Comparison of ENCODE assay signal across 8 cellular contexts in genomic region chr17:10737168-10737622, GRCh38. TPM values are rescaled to one million over a fixed set of nuclear protein-coding genes. Genes with fewer than 3 reads are reported as not detected.
A peak's percentile ranks its signal among the peaks of the same experiment; 100 is the strongest.
DNase-seq lines count a peak whose midpoint lies in the region; ATAC-seq, FAIRE-seq and TF ChIP-seq lines count a peak whose summit lies in the region.

No MANE protein-coding gene starts in this region.

- H3K27ac ChIP-seq in CD8-positive, alpha-beta memory T cell (ENCODE audit: low read depth, low read length), result no peak overlapping the region
- H3K27ac ChIP-seq in H9 (ENCODE audit: insufficient read length, low read depth, low read length), result no peak overlapping the region
- no peak overlapping the region for H3K27ac ChIP-seq in Panc1 (ENCODE audit: low read length)
- peak overlapping the region; percentile 85 to 93 for H3K27ac ChIP-seq in small intestine (ENCODE audit: low read depth in 1 of 2, low read length in 1 of 2)

- no peaks in the 10 kb centered on the region for H3K23me2 ChIP-seq in H9 (ENCODE audit: insufficient read length, low read depth, low read length, poor library complexity, severe bottlenecking)

- H3K79me2 ChIP-seq in H9 (ENCODE audit: insufficient read depth, low read length), result no peaks in the 10 kb centered on the region

- POLR2A ChIA-PET in CD8-positive, alpha-beta memory T cell (lab: Charles Lee), result interaction anchor here (0.5 kb wide), 1 partner anchor 14 kb away, joined by 3 read pairs; no protein-coding TSS in a partner anchor
- POLR2A ChIA-PET in Panc1 (lab: Charles Lee), result no interaction called here

- no peak overlapping the region for H3T11ph ChIP-seq in H9 (ENCODE audit: low read length)

- H4K5ac ChIP-seq in H9 (ENCODE audit: insufficient read length, low read depth, low read length), result no peak overlapping the region

- H2BK120ac ChIP-seq in H9 (ENCODE audit: low read depth, low read length, poor library complexity, severe bottlenecking), result no peak overlapping the region

- H2AFZ ChIP-seq in H9 (ENCODE audit: low read length), result no peak overlapping the region

- H3K27me3 ChIP-seq in CD8-positive, alpha-beta memory T cell (ENCODE audit: insufficient read depth, low read length, poor library complexity, severe bottlenecking), result no peaks in the 10 kb centered on the region
- H3K27me3 ChIP-seq in H9 (ENCODE audit: insufficient read depth, low read length), result no peaks in the 10 kb centered on the region
- no peaks in the 10 kb centered on the region for H3K27me3 ChIP-seq in Panc1 (ENCODE audit: control insufficient read depth, insufficient read depth, low read length)
- no peaks in the 10 kb centered on the region for H3K27me3 ChIP-seq in small intestine (ENCODE audit: control insufficient read depth in 2 of 2, insufficient read depth in 2 of 2, low read length in 2 of 2)

- H2BK15ac ChIP-seq in H9 (ENCODE audit: low read depth, low read length), result no peak overlapping the region

- TF ChIP-seq CTCF in H9 (conservative IDR thresholded peaks at IDR 0.05) (peak; percentile 86), Panc1 (IDR thresholded peaks at IDR 0.05) (peak; percentile 85)

- peaks cover 13 to 35% of the 10 kb centered on the region in 2 donors for H3K27me3 Mint-ChIP-seq in CD8-positive, alpha-beta memory T cell
- H3K27me3 Mint-ChIP-seq in H9 (ENCODE audit: low read depth), result peaks cover 1% of the 10 kb centered on the region; the same call in 1 of the 2 replicates

- H3K4ac ChIP-seq in H9 (ENCODE audit: low read depth, low read length), result no peak overlapping the region

- no peak overlapping the region for H2BK5ac ChIP-seq in H9 (ENCODE audit: insufficient read length, low read length)

- H3K4me3 Mint-ChIP-seq in CD8-positive, alpha-beta memory T cell, result peak overlapping the region in 4 of 7 donors; percentile 14 to 46 (median 28)
- no peak overlapping the region for H3K4me3 Mint-ChIP-seq in H9

- H3K79me1 ChIP-seq in H9 (ENCODE audit: insufficient read depth, low read depth, low read length, poor library complexity, severe bottlenecking), result no peaks in the 10 kb centered on the region

- no peak overlapping the region for H3K14ac ChIP-seq in H9 (ENCODE audit: insufficient read depth, low read length)

- peaks cover 3 to 5% (median 5%) of the 10 kb centered on the region in 3 donors for H3K4me1 Mint-ChIP-seq in CD8-positive, alpha-beta memory T cell
- H3K4me1 Mint-ChIP-seq in H9, result peaks cover 13 to 17% of the 10 kb centered on the region in 2 experiments

- no TSS peak for BruUV-seq in Panc1 (replicated peaks; lab: Mats Ljungman, UMichigan)

- H3K4me2 ChIP-seq in H9 (ENCODE audit: insufficient read depth, insufficient read length, low read length), result no peak overlapping the region

- CTCF ChIA-PET in CD8-positive, alpha-beta memory T cell (lab: Charles Lee), result interaction anchor here (0.7 to 1.9 kb wide), 5 partner anchors 11 to 107 kb away, joined by 3 to 9 read pairs (median 5); no protein-coding TSS in a partner anchor
- CTCF ChIA-PET in Panc1 (lab: Charles Lee), result interaction anchor here (0.5 to 1.8 kb wide), 3 partner anchors 41 to 107 kb away, joined by 3 to 13 read pairs (median 7); no protein-coding TSS in a partner anchor

- no peak overlapping the region for H3K18ac ChIP-seq in H9 (ENCODE audit: insufficient read length, low read depth, low read length)

- peak in 1 of 5 donors; percentile 46 for DNase-seq in CD8-positive, alpha-beta memory T cell
- DNase-seq in H9 (peak; percentile 75), Panc1 (ENCODE audit: low read depth, low spot score) (peak; percentile 42), astrocyte of the hippocampus (ENCODE audit: low read depth, low spot score) (peak; percentile 79), hippocampal formation (lab: John Stamatoyannopoulos, UW) (peak; percentile 26 to 37), small intestine (peak; percentile 99), cortex of kidney (lab: John Stamatoyannopoulos, UW) (no peak)

- peaks cover 7% of the 10 kb centered on the region for H3K4me1 ChIP-seq in CD8-positive, alpha-beta memory T cell (ENCODE audit: insufficient read depth, low read length)
- H3K4me1 ChIP-seq in H9 (ENCODE audit: insufficient read depth, low read length) (no peaks in the 10 kb centered on the region; the same call in 1 of the 2 replicates), Panc1 (ENCODE audit: control insufficient read depth, insufficient read depth, low read length) (no peaks in the 10 kb centered on the region), small intestine (ENCODE audit: control insufficient read depth in 2 of 2, insufficient read depth in 1 of 2, low read depth in 1 of 2, low read length in 1 of 2) (peaks cover 6 to 13% of the 10 kb centered on the region in 2 donors)

- intact Hi-C loops in Panc1 (cut with micrococcal nuclease; ENCODE audit: unreplicated experiment), result loop anchor here (2.0 kb wide), 1 partner anchor 108 kb away; no protein-coding TSS in a partner anchor

- no peaks in the 10 kb centered on the region for H4K20me1 ChIP-seq in H9 (ENCODE audit: control insufficient read depth, insufficient read depth, insufficient read length)

- H3K9ac ChIP-seq in H9 (ENCODE audit: extremely low read depth, insufficient read length, low read length), result no peak overlapping the region

- no peaks in the 10 kb centered on the region for H3K9me3 Mint-ChIP-seq in CD8-positive, alpha-beta memory T cell
- H3K9me3 Mint-ChIP-seq in H9, result no peaks in the 10 kb centered on the region

- no peaks in the 10 kb centered on the region for H3K36me3 Mint-ChIP-seq in CD8-positive, alpha-beta memory T cell
- peaks cover 0 to 1% (median 0%) of the 10 kb centered on the region in 3 experiments; a peak in 1 of 7 replicates for H3K36me3 Mint-ChIP-seq in H9 (ENCODE audit: insufficient read depth in 1 of 3, low read depth in 3 of 3)

- peak; percentile 64 for FAIRE-seq in small intestine (lab: Jason Lieb, UNC)

- H4K91ac ChIP-seq in H9 (ENCODE audit: insufficient read length, low read depth, low read length), result no peak overlapping the region

- H3K36me3 ChIP-seq in CD8-positive, alpha-beta memory T cell (ENCODE audit: insufficient read depth, low read length), result no peaks in the 10 kb centered on the region
- H3K36me3 ChIP-seq in Panc1 (ENCODE audit: control insufficient read depth, insufficient read depth, low read length) (no peaks in the 10 kb centered on the region), small intestine (ENCODE audit: control insufficient read depth in 2 of 2, insufficient read depth in 2 of 2, low read length in 2 of 2) (no peaks in the 10 kb centered on the region)

- H2BK20ac ChIP-seq in H9 (ENCODE audit: low read depth, low read length, poor library complexity, severe bottlenecking), result no peak overlapping the region

- H3K56ac ChIP-seq in H9 (ENCODE audit: insufficient read length, low read depth, low read length), result no peak overlapping the region

- H3K23ac ChIP-seq in H9 (ENCODE audit: insufficient read length, low read depth, low read length), result no peak overlapping the region

- peak overlapping the region in 1 of 8 donors; percentile 48 for H3K27ac Mint-ChIP-seq in CD8-positive, alpha-beta memory T cell
- no peak overlapping the region for H3K27ac Mint-ChIP-seq in H9

- H3K9me3 ChIP-seq in CD8-positive, alpha-beta memory T cell (ENCODE audit: low read length), result no peaks in the 10 kb centered on the region
- H3K9me3 ChIP-seq in H9 (ENCODE audit: control insufficient read depth, low read depth, low read length) (no peaks in the 10 kb centered on the region), Panc1 (ENCODE audit: control insufficient read depth, insufficient read depth, low read depth, low read length) (no peaks in the 10 kb centered on the region), small intestine (ENCODE audit: control insufficient read depth, low read depth) (no peaks in the 10 kb centered on the region)

- ATAC-seq in Panc1 (peak; percentile 78), GM21619 (IDR thresholded peaks at IDR 0.05; ENCODE audit: unreplicated experiment) (no peak)

- H2AK5ac ChIP-seq in H9 (ENCODE audit: insufficient read length, low read length), result no peak overlapping the region

- in situ Hi-C loops in Panc1 (cut with HindIII; ENCODE audit: low pct_unique_long_range_greater_than_20kb, low sequenced_read_pairs), result no loop called here

- no peak overlapping the region for H2BK12ac ChIP-seq in H9 (ENCODE audit: insufficient read length, low read depth, low read length)

- no peak overlapping the region for H4K8ac ChIP-seq in H9 (replicated peaks; ENCODE audit: insufficient read length, low read depth, low read length)

- no peak overlapping the region for H3K4me3 ChIP-seq in CD8-positive, alpha-beta memory T cell (ENCODE audit: low read length)
- H3K4me3 ChIP-seq in Panc1 (ENCODE audit: low read depth in 2 of 2, low read length in 2 of 2) (no peak overlapping the region), small intestine (ENCODE audit: low read depth in 1 of 2, low read length in 2 of 2) (no peak overlapping the region)

- no CpG with 5 or more reads among the region's 6 CpGs for WGBS in H9 (ENCODE audit: extremely low coverage, insufficient read length, low lambda C conversion rate)
- 2 to 10% (median 4%) methylated on average over 6 of the region's 6 CpGs for WGBS in small intestine, 3 donors

RNA-seq across cellular contexts. Expression of gene TMEM220, which starts 7.4 kb away (rescaled TPM):
- 1 to 10 TPM in 1 of 2 experiments, under 1 TPM in 1; 0.55 to 1.1 TPM for total RNA-seq in CD8-positive, alpha-beta memory T cell
- 1.4 TPM for polyA plus RNA-seq in CD8-positive, alpha-beta memory T cell
- total RNA-seq in H9 (2021) (6.1 and 7.1 TPM in 2 replicates), Panc1 (2021; ENCODE audit: unreplicated experiment) (9.3 TPM)
- 9.6 TPM for polyA plus RNA-seq in Panc1 (2012; ENCODE audit: insufficient read length)
- polyA plus RNA-seq in small intestine, result 10 to 100 TPM; 12.4 to 61.3 (median 38.0) TPM

RNA-seq across cellular contexts. Expression of gene ADPRM, which starts 39.8 kb away (rescaled TPM):
- total RNA-seq in CD8-positive, alpha-beta memory T cell, result 1 to 10 TPM; 9.8 to 10.0 TPM
- polyA plus RNA-seq in CD8-positive, alpha-beta memory T cell, result 27.3 TPM
- total RNA-seq in H9 (2021) (5.1 and 7.1 TPM in 2 replicates), Panc1 (2021; ENCODE audit: unreplicated experiment) (2.4 TPM)
- polyA plus RNA-seq in Panc1 (2012; ENCODE audit: insufficient read length), result 2.3 TPM
- polyA plus RNA-seq in small intestine, result 10 to 100 TPM in 2 of 3 donors, 1 to 10 TPM in 1; 7.2 to 20.5 (median 11.6) TPM

RNA-seq across cellular contexts. Expression of gene SCO1, which starts 39.9 kb away (rescaled TPM):
- total RNA-seq in CD8-positive, alpha-beta memory T cell, result 10 to 100 TPM; 45.5 to 46.9 TPM
- 15.9 TPM for polyA plus RNA-seq in CD8-positive, alpha-beta memory T cell
- total RNA-seq in H9 (2021) (60.3 and 63.6 TPM in 2 replicates), Panc1 (2021; ENCODE audit: unreplicated experiment) (28.0 TPM)
- 21.7 TPM for polyA plus RNA-seq in Panc1 (2012; ENCODE audit: insufficient read length)
- 10 to 100 TPM; 15.7 to 26.8 (median 22.8) TPM for polyA plus RNA-seq in small intestine

Comparison
In these comparisons a context has a peak if more than half of its experiments do, and no peak if none do; other contexts are left out.
1. H3K27ac ChIP-seq: peak in small intestine (2 of 2); none in CD8-positive, alpha-beta memory T cell (single experiment), H9 (single experiment) and Panc1 (single experiment).
2. H3K4me3 Mint-ChIP-seq: peak in CD8-positive, alpha-beta memory T cell (4 of 7); none in H9 (0 of 2).